In genomic region chr12:132494294-132495164, GRCh38 we compare ENCODE assay signal across 13 cellular contexts. TPM values are rescaled to one million over a fixed set of nuclear protein-coding genes. Genes with fewer than 3 reads are reported as not detected.
DNase-seq lines count a peak whose midpoint lies in the region; ATAC-seq and TF ChIP-seq lines count a peak whose summit lies in the region.
"Had no signal": no experiment of that assay in that cellular context is flagged by ENCODE, and none has a peak within 500 bp of the region (broad histone marks: within the 10 kb centered on the region; RNA-seq: fewer than 3 reads in every experiment).

No MANE protein-coding gene starts in this region.

- H3K27me3 Mint-ChIP-seq in CD8-positive, alpha-beta memory T cell: peaks cover 0 to 1% of the 10 kb centered on the region in 2 donors
- no peaks in the 10 kb centered on the region for H3K27me3 Mint-ChIP-seq in naive thymus-derived CD4-positive, alpha-beta T cell

- no TSS peak for BruUV-seq in A673 (replicated peaks; lab: Mats Ljungman, UMichigan)

- WGBS in body of pancreas, 2 donors: 33 to 38% methylated on average over 7 to 25 of the region's 25 CpGs

- CTCF ChIA-PET in A673 (lab: Charles Lee): no interaction called here
- CTCF ChIA-PET in CD8-positive, alpha-beta memory T cell (lab: Charles Lee): no interaction called here
- CTCF ChIA-PET in naive thymus-derived CD4-positive, alpha-beta T cell (lab: Charles Lee): no interaction called here

- peak overlapping the region; percentile 30 for H3K27ac ChIP-seq in A673 (ENCODE audit: low read depth, low read length, poor library complexity, severe bottlenecking)
- H3K27ac ChIP-seq in CD8-positive, alpha-beta memory T cell (ENCODE audit: low read depth, low read length): no peak overlapping the region
- H3K27ac ChIP-seq in body of pancreas: peak overlapping the region; percentile 61 to 90 (median 73)
- H3K27ac ChIP-seq in naive thymus-derived CD4-positive, alpha-beta T cell (ENCODE audit: low read depth, low read length): no peak overlapping the region
- H3K27ac ChIP-seq: SJCRH30 had no signal

- H3K36me3 Mint-ChIP-seq in CD8-positive, alpha-beta memory T cell: peaks cover 0 to 21% (median 0%) of the 10 kb centered on the region in 3 donors
- H3K36me3 Mint-ChIP-seq in naive thymus-derived CD4-positive, alpha-beta T cell: peaks cover 0 to 9% (median 4%) of the 10 kb centered on the region in 5 donors

- H3K9me3 ChIP-seq in A673 (ENCODE audit: low read depth, low read length, poor library complexity, severe bottlenecking) (no peaks in the 10 kb centered on the region), body of pancreas (no peaks in the 10 kb centered on the region)
- H3K9me3 ChIP-seq in CD8-positive, alpha-beta memory T cell (ENCODE audit: low read length): no peaks in the 10 kb centered on the region
- no peaks in the 10 kb centered on the region for H3K9me3 ChIP-seq in naive thymus-derived CD4-positive, alpha-beta T cell (ENCODE audit: control insufficient read depth in 2 of 3, low read length in 3 of 3)
- H3K9me3 ChIP-seq: SJCRH30 had no signal

- TF ChIP-seq CTCF in A673 (conservative IDR thresholded peaks at IDR 0.05; ENCODE audit: low read depth, low read length): no peak
- TF ChIP-seq CTCF in body of pancreas (IDR thresholded peaks at IDR 0.05): peak in 1 of 7 experiments; percentile 7

- no peaks in the 10 kb centered on the region for H3K9me3 Mint-ChIP-seq in CD8-positive, alpha-beta memory T cell
- peaks cover 0 to 2% (median 0%) of the 10 kb centered on the region in 11 donors for H3K9me3 Mint-ChIP-seq in naive thymus-derived CD4-positive, alpha-beta T cell

- ATAC-seq in body of pancreas: peak; percentile 25
- ATAC-seq in naive thymus-derived CD4-positive, alpha-beta T cell: no peak
- no peak for ATAC-seq in sciatic nerve

- peak in 1 of 3 donors; percentile 36 for TF ChIP-seq POLR2A in body of pancreas (IDR thresholded peaks at IDR 0.05)

- H3K27ac Mint-ChIP-seq in CD8-positive, alpha-beta memory T cell: peak overlapping the region in 5 of 8 donors; percentile 55 to 88 (median 81)
- H3K27ac Mint-ChIP-seq in naive thymus-derived CD4-positive, alpha-beta T cell: peak overlapping the region in 5 of 9 donors; percentile 10 to 72 (median 65)

- H3K4me1 Mint-ChIP-seq in CD8-positive, alpha-beta memory T cell: peaks cover 48 to 82% (median 52%) of the 10 kb centered on the region in 3 donors
- H3K4me1 Mint-ChIP-seq in naive thymus-derived CD4-positive, alpha-beta T cell: peaks cover 27 to 66% (median 59%) of the 10 kb centered on the region in 7 donors

- H3K27me3 ChIP-seq in A673 (replicated peaks; ENCODE audit: insufficient read depth, low read depth, low read length, poor library complexity) (no peaks in the 10 kb centered on the region), body of pancreas (no peaks in the 10 kb centered on the region)
- no peaks in the 10 kb centered on the region for H3K27me3 ChIP-seq in CD8-positive, alpha-beta memory T cell (ENCODE audit: insufficient read depth, low read length, poor library complexity, severe bottlenecking)
- no peaks in the 10 kb centered on the region for H3K27me3 ChIP-seq in naive thymus-derived CD4-positive, alpha-beta T cell (ENCODE audit: control insufficient read depth in 2 of 2, insufficient read depth in 2 of 2, low read length in 2 of 2)
- H3K27me3 ChIP-seq: SJCRH30 had no signal

- intact Hi-C loops in A673 (cut with micrococcal nuclease; ENCODE audit: unreplicated experiment) (no loop called here), body of pancreas (cut with DNase I) (no loop called here), sciatic nerve (cut with DNase I) (no loop called here)
- intact Hi-C loops in naive thymus-derived CD4-positive, alpha-beta T cell (cut with micrococcal nuclease): no loop called here

- H3K4me3 ChIP-seq in A673 (ENCODE audit: low read depth, low read length, poor library complexity, severe bottlenecking) (no peak overlapping the region), body of pancreas (no peak overlapping the region)
- H3K4me3 ChIP-seq in CD8-positive, alpha-beta memory T cell (ENCODE audit: low read length): no peak overlapping the region
- H3K4me3 ChIP-seq in naive thymus-derived CD4-positive, alpha-beta T cell (ENCODE audit: low read length): no peak overlapping the region
- H3K4me3 ChIP-seq: SJCRH30 had no signal

- H3K4me3 Mint-ChIP-seq in CD8-positive, alpha-beta memory T cell: peak overlapping the region in 4 of 7 donors; percentile 44 to 81 (median 56)
- peak overlapping the region in 9 of 10 donors; percentile 30 to 93 (median 62) for H3K4me3 Mint-ChIP-seq in naive thymus-derived CD4-positive, alpha-beta T cell

- H3K36me3 ChIP-seq in A673 (ENCODE audit: insufficient read depth, low read length, poor library complexity, severe bottlenecking) (peaks cover 2% of the 10 kb centered on the region), body of pancreas (replicated peaks in 1 of 2; ENCODE audit: insufficient read depth in 1 of 2, low read depth in 2 of 2) (no peaks in the 10 kb centered on the region)
- H3K36me3 ChIP-seq in CD8-positive, alpha-beta memory T cell (ENCODE audit: insufficient read depth, low read length): no peaks in the 10 kb centered on the region
- peaks cover 0 to 8% (median 0%) of the 10 kb centered on the region in 3 experiments for H3K36me3 ChIP-seq in naive thymus-derived CD4-positive, alpha-beta T cell (ENCODE audit: control insufficient read depth in 2 of 3, insufficient read depth in 3 of 3, low read length in 3 of 3)
- H3K36me3 ChIP-seq: SJCRH30 had no signal

- no peak for DNase-seq in A673 (ENCODE audit: low spot score)
- DNase-seq in CD8-positive, alpha-beta memory T cell: no peak
- DNase-seq in body of pancreas: peak; percentile 69 to 84 (median 82)
- DNase-seq in naive thymus-derived CD4-positive, alpha-beta T cell: no peak
- DNase-seq in sciatic nerve (ENCODE audit: low spot score): no peak
- no peak for DNase-seq in stimulated activated CD4-positive, alpha-beta T cell treated with anti-CD3 and anti-CD28 coated beads, Interleukin-15, amount 100 ng/mL, for 24 hours
- no peak for DNase-seq in NCI-H345 treated with DMSO at 0.1 percent for 48 hours (lab: John Stamatoyannopoulos, UW; ENCODE audit: unreplicated experiment)
- no peak for DNase-seq in dedifferentiated amniotic fluid mesenchymal stem cell (ENCODE audit: extremely low spot score)
- DNase-seq: DMS 273 treated with DMSO at 0.1 percent for 48 hours; effector memory CD4-positive, alpha-beta T cell; NCI-H1092 treated with DMSO at 0.1 percent for 48 hours; NCI-H524 treated with DMSO at 0.1 percent for 48 hours; SJCRH30 had no signal

- H3K4me1 ChIP-seq in A673 (ENCODE audit: insufficient read depth, low read length, poor library complexity, severe bottlenecking): peaks cover 10% of the 10 kb centered on the region
- peaks cover 66% of the 10 kb centered on the region for H3K4me1 ChIP-seq in CD8-positive, alpha-beta memory T cell (ENCODE audit: insufficient read depth, low read length)
- H3K4me1 ChIP-seq in body of pancreas: peaks cover 83% of the 10 kb centered on the region
- peaks cover 37 to 46% of the 10 kb centered on the region in 2 donors for H3K4me1 ChIP-seq in naive thymus-derived CD4-positive, alpha-beta T cell (ENCODE audit: control insufficient read depth in 2 of 2, insufficient read depth in 2 of 2, low read length in 2 of 2)

- POLR2A ChIA-PET in A673 (lab: Charles Lee; ENCODE audit: low non-redundant PET): no interaction called here
- POLR2A ChIA-PET in CD8-positive, alpha-beta memory T cell (lab: Charles Lee): no interaction called here
- POLR2A ChIA-PET in naive thymus-derived CD4-positive, alpha-beta T cell (lab: Charles Lee): no interaction called here

RNA-seq across cellular contexts. Expression of gene FBRSL1, which starts 4.6 kb away (rescaled TPM):
- total RNA-seq in A673 (2021): 111 and 130 TPM in 2 replicates
- 10 to 100 TPM; 58.1 to 62.1 TPM for total RNA-seq in CD8-positive, alpha-beta memory T cell
- 1.4 TPM for polyA plus RNA-seq in CD8-positive, alpha-beta memory T cell
- total RNA-seq in body of pancreas: 10 to 100 TPM; 29.8 to 50.1 TPM
- total RNA-seq in naive thymus-derived CD4-positive, alpha-beta T cell: 100 to 1,000 TPM in 2 of 5 experiments, 10 to 100 TPM in 3; 56.3 to 105 (median 93.0) TPM
- under 1 TPM; 0.77 to 0.92 TPM for polyA plus RNA-seq in naive thymus-derived CD4-positive, alpha-beta T cell
- total RNA-seq in sciatic nerve: 43.7 TPM

Comparison
In these comparisons a context has a peak if more than half of its experiments do, and no peak if none do; other contexts are left out.
1. DNase-seq: peak in body of pancreas (4 of 4); none in A673 (single experiment), CD8-positive, alpha-beta memory T cell (0 of 5), naive thymus-derived CD4-positive, alpha-beta T cell (0 of 9), sciatic nerve (single experiment), stimulated activated CD4-positive, alpha-beta T cell treated with anti-CD3 and anti-CD28 coated beads, Interleukin-15, amount 100 ng/mL, for 24 hours (single experiment), NCI-H345 treated with DMSO at 0.1 percent for 48 hours (single experiment) and dedifferentiated amniotic fluid mesenchymal stem cell (single experiment).
2. H3K27ac ChIP-seq: peak in A673 (single experiment) and body of pancreas (4 of 4); none in CD8-positive, alpha-beta memory T cell (single experiment) and naive thymus-derived CD4-positive, alpha-beta T cell (single experiment).